18 cellular contexts compared by ENCODE assay signal in the genomic region with DNA sequence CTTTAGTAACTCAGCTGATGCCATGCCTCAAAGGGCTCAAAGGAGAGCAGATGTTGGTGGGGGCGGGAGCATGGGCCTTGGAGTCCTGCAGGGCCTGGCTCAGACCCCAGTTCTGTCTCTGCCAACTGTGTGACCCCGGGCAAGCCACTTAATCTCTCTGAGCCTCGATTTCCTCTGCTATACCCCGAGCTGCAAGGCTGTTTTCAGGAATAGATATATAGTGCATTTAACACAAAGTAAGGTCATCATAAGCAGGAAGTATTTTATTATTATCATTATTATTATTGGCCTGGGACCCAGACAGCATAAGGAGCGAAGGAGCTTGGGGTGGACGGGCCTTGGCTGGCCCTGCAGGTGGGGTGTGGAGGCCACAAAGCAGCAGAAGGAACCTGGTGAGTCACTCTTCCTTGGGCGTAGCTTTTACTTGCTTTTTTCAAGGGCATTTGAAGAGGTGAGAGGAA.
A peak's percentile ranks its signal among the peaks of the same experiment; 100 is the strongest.
DNase-seq lines count a peak whose midpoint lies in the region; ATAC-seq and TF ChIP-seq lines count a peak whose summit lies in the region.
"Had no signal": no experiment of that assay in that cellular context is flagged by ENCODE, and none has a peak within 500 bp of the region (broad histone marks: within the 10 kb centered on the region; RNA-seq: fewer than 3 reads in every experiment).

No MANE protein-coding gene starts in this region.

- peak; percentile 27 for TF ChIP-seq CTCF in epithelial cell of esophagus (IDR thresholded peaks at IDR 0.05; ENCODE audit: insufficient read depth, low read depth, low read length, missing control alignments)

- H3K4me1 Mint-ChIP-seq in activated naive CD8-positive, alpha-beta T cell treated with anti-CD3 and anti-CD28 coated beads, Interleukin-2, amount 50 U/mL, for 24 hours = no peaks in the 10 kb centered on the region
- H3K4me1 Mint-ChIP-seq in activated naive CD4-positive, alpha-beta T cell treated with anti-CD3 and anti-CD28 coated beads, Interleukin-2, amount 10 ng/mL, durations not matched to agents 7 days and 5 days = no peaks in the 10 kb centered on the region

- H3K4me3 Mint-ChIP-seq in activated naive CD8-positive, alpha-beta T cell treated with anti-CD3 and anti-CD28 coated beads, Interleukin-2, amount 50 U/mL, for 24 hours = no peak overlapping the region
- no peak overlapping the region for H3K4me3 Mint-ChIP-seq in activated naive CD4-positive, alpha-beta T cell treated with anti-CD3 and anti-CD28 coated beads, Interleukin-2, amount 10 ng/mL, durations not matched to agents 7 days and 5 days

- no peaks in the 10 kb centered on the region for H3K36me3 Mint-ChIP-seq in activated naive CD8-positive, alpha-beta T cell treated with anti-CD3 and anti-CD28 coated beads, Interleukin-2, amount 50 U/mL, for 24 hours (ENCODE audit: low read depth)
- no peaks in the 10 kb centered on the region for H3K36me3 Mint-ChIP-seq in activated naive CD4-positive, alpha-beta T cell treated with anti-CD3 and anti-CD28 coated beads, Interleukin-2, amount 10 ng/mL, durations not matched to agents 7 days and 5 days

- H3K4me3 ChIP-seq in epithelial cell of esophagus (ENCODE audit: low read length) = no peak overlapping the region
- H3K4me3 ChIP-seq: dorsolateral prefrontal cortex had no signal

- no peaks in the 10 kb centered on the region for H3K27me3 Mint-ChIP-seq in activated naive CD8-positive, alpha-beta T cell treated with anti-CD3 and anti-CD28 coated beads, Interleukin-2, amount 50 U/mL, for 24 hours
- H3K27me3 Mint-ChIP-seq in activated naive CD4-positive, alpha-beta T cell treated with anti-CD3 and anti-CD28 coated beads, Interleukin-2, amount 10 ng/mL, durations not matched to agents 7 days and 5 days = no peaks in the 10 kb centered on the region

- no peak for ATAC-seq in activated naive CD8-positive, alpha-beta T cell treated with anti-CD3 and anti-CD28 coated beads, Interleukin-2, amount 50 U/mL, for 24 hours
- ATAC-seq in GM19035 (IDR thresholded peaks at IDR 0.05; ENCODE audit: unreplicated experiment) = no peak

- CTCF ChIA-PET in activated naive CD4-positive, alpha-beta T cell treated with anti-CD3 and anti-CD28 coated beads, Interleukin-2, amount 10 ng/mL, durations not matched to agents 7 days and 5 days (lab: Charles Lee) = no interaction called here

- H3K9me3 Mint-ChIP-seq in activated naive CD8-positive, alpha-beta T cell treated with anti-CD3 and anti-CD28 coated beads, Interleukin-2, amount 50 U/mL, for 24 hours = no peaks in the 10 kb centered on the region
- no peaks in the 10 kb centered on the region for H3K9me3 Mint-ChIP-seq in activated naive CD4-positive, alpha-beta T cell treated with anti-CD3 and anti-CD28 coated beads, Interleukin-2, amount 10 ng/mL, durations not matched to agents 7 days and 5 days

- intact Hi-C loops in posterior vena cava (cut with DNase I) = no loop called here

- no peak overlapping the region for H3K27ac Mint-ChIP-seq in activated naive CD8-positive, alpha-beta T cell treated with anti-CD3 and anti-CD28 coated beads, Interleukin-2, amount 50 U/mL, for 24 hours
- H3K27ac Mint-ChIP-seq in activated naive CD4-positive, alpha-beta T cell treated with anti-CD3 and anti-CD28 coated beads, Interleukin-2, amount 10 ng/mL, durations not matched to agents 7 days and 5 days = no peak overlapping the region

- DNase-seq in Daoy (ENCODE audit: low read depth) (peak; percentile 39), NCI-H69 (lab: John Stamatoyannopoulos, UW) (peak; percentile 28), epithelial cell of esophagus (ENCODE audit: low read depth) (peak; percentile 69), posterior vena cava (ENCODE audit: low spot score) (peak; percentile 80), Kasumi-1 (lab: John Stamatoyannopoulos, UW) (no peak)
- no peak for DNase-seq in activated naive CD8-positive, alpha-beta T cell treated with anti-CD3 and anti-CD28 coated beads, Interleukin-2, amount 50 U/mL, for 24 hours
- no peak for DNase-seq in activated naive CD4-positive, alpha-beta T cell treated with anti-CD3 and anti-CD28 coated beads, Interleukin-2, amount 10 ng/mL, durations not matched to agents 7 days and 5 days
- DNase-seq: activated CD4-positive, alpha-beta T cell treated with anti-CD3 and anti-CD28 coated beads for 48 hours; activated CD8-positive, alpha-beta memory T cell treated with anti-CD3 and anti-CD28 coated beads, Interleukin-2, amount 50 U/mL, for 48 hours; anterior cingulate cortex; hypothalamus; NCI-H187; NCI-H510A; nucleus accumbens; SK-N-SH; stimulated activated CD4-positive, alpha-beta T cell treated with anti-CD3 and anti-CD28 coated beads, Interleukin-4, amount 100 ng/mL, for 1 hour had no signal

Comparison
In these comparisons a context has a peak if more than half of its experiments do, and no peak if none do; other contexts are left out.
1. DNase-seq: peak in Daoy (single experiment), NCI-H69 (single experiment), epithelial cell of esophagus (single experiment) and posterior vena cava (single experiment); none in activated naive CD8-positive, alpha-beta T cell treated with anti-CD3 and anti-CD28 coated beads, Interleukin-2, amount 50 U/mL, for 24 hours (single experiment), Kasumi-1 (0 of 2) and activated naive CD4-positive, alpha-beta T cell treated with anti-CD3 and anti-CD28 coated beads, Interleukin-2, amount 10 ng/mL, durations not matched to agents 7 days and 5 days (single experiment).